8 cellular contexts compared by ENCODE assay signal in the genomic region with DNA sequence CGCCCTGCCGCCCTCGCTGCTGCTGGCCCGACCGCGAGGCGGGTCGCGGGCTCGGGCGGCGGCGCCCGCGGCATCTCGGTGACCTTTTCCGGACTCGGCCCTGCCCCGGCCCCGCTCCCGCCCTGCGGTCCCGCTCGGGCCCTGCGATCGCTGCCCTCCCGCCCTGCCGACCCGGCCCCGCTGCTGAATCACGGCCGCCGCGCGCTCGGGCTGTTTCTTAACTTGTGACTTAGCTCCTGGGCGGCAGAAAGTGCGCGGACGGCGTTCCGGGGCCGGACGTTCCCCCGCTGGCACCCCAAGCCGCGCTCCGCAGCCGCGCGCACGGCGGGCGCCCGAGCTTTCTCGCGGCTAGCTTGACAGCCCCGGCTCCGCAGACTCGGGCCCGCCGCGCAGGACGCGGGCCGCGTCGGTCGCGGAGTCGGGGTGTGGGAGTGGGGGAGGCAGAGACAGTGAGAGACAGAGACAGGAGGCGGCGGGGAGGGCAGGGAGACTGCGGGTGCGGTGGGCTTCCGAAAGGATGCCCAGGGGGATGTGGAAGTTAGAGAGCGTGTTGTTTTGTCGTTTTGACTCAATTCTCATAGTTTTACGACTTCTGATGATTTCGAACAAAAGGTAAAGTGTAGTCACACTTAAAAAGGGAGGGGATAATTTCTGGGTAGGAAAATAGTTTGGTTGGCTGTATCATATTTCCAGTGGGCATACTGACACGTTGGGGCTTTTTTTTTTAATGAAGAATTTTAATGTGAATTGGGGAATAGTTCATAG. TPM values are rescaled to one million over a fixed set of nuclear protein-coding genes. Genes with fewer than 3 reads are reported as not detected.
DNase-seq lines count a peak whose midpoint lies in the region; ATAC-seq, FAIRE-seq and TF ChIP-seq lines count a peak whose summit lies in the region.

No MANE protein-coding gene starts in this region.

- ATAC-seq in GM18907 (IDR thresholded peaks at IDR 0.05; ENCODE audit: unreplicated experiment), result peak; percentile 26
- ATAC-seq in HG03159 (IDR thresholded peaks at IDR 0.05; ENCODE audit: unreplicated experiment), result peak; percentile 21
- peak; percentile 10 for ATAC-seq in GM12878

- no peak overlapping the region for H2AFZ ChIP-seq in GM12878 (ENCODE audit: control insufficient read depth, low read depth, low read length)

- H3K27ac ChIP-seq in GM12878 (ENCODE audit: control insufficient read depth, insufficient read depth), result peak overlapping the region; percentile 70

- H3K4me1 ChIP-seq in GM12878 (ENCODE audit: control insufficient read depth, insufficient read depth, low read length), result peaks cover 21% of the 10 kb centered on the region

- TF ChIP-seq RAD21 in GM12878 (IDR thresholded peaks at IDR 0.05; ENCODE audit: insufficient read depth, low read depth, low read length), result no peak

- H3K27me3 ChIP-seq in GM12878 (replicated peaks in 1 of 2; ENCODE audit: control insufficient read depth in 2 of 2, insufficient read depth in 2 of 2, low read length in 1 of 2), result no peaks in the 10 kb centered on the region

- H3K9ac ChIP-seq in GM12878 (ENCODE audit: control insufficient read depth, insufficient read depth, low read length), result peak overlapping the region; percentile 83

- POLR2A ChIA-PET in GM12878 (lab: Charles Lee), result interaction anchor here (0.6 to 2.3 kb wide), 12 partner anchors 7 to 138 kb away, joined by 3 to 12 read pairs (median 6); no protein-coding TSS in a partner anchor

- H3K9me3 ChIP-seq in GM12878 (replicated peaks; ENCODE audit: control insufficient read depth, insufficient read depth, low read length), result no peaks in the 10 kb centered on the region

- no peak for TF ChIP-seq CTCF in GM12878 (IDR thresholded peaks at IDR 0.05 in 2 of 3, conservative IDR thresholded peaks at IDR 0.05 in 1 of 3; ENCODE audit: control insufficient read depth in 2 of 3, extremely low read depth in 1 of 3, insufficient read depth in 1 of 3, low read depth in 3 of 3, low read length in 3 of 3)

- H3K79me2 ChIP-seq in GM12878 (ENCODE audit: control insufficient read depth, insufficient read depth, low read length), result peaks cover 60% of the 10 kb centered on the region

- SMC1A ChIA-PET in GM12878 (lab: Charles Lee; ENCODE audit: uncharacterized antibody, unreplicated experiment), result interaction anchor here (0.7 to 1.6 kb wide), 7 partner anchors 9 to 84 kb away, joined by 3 to 10 read pairs (median 3); no protein-coding TSS in a partner anchor

- BruUV-seq in GM12878 (replicated peaks; lab: Mats Ljungman, UMichigan), result no TSS peak

- FAIRE-seq in GM12878 (lab: Jason Lieb, UNC), result no peak

- intact Hi-C loops in GM12878 (cut with micrococcal nuclease; ENCODE audit: unreplicated experiment), result loop anchor here (2.0 to 5.0 kb wide), 2 partner anchors 19 to 47 kb away; partner anchors contain the start of gene PRDM2

- RAD21 ChIA-PET in GM12878 (lab: Charles Lee; ENCODE audit: unreplicated experiment), result interaction anchor here (0.7 to 3.4 kb wide), 13 partner anchors 10 to 82 kb away, joined by 3 to 28 read pairs (median 3); no protein-coding TSS in a partner anchor

- peak overlapping the region; percentile 39 for H3K4me2 ChIP-seq in GM12878 (ENCODE audit: control insufficient read depth, insufficient read depth)

- peak; percentile 51 for DNase-seq in ACHN
- DNase-seq in SK-MEL-5 (ENCODE audit: low read depth, low spot score), result peak; percentile 24
- DNase-seq in GM12878 (ENCODE audit: low read depth, low spot score), result no peak
- DNase-seq in iris pigment epithelial cell (ENCODE audit: low read depth), result peak; percentile 54
- DNase-seq in stimulated activated CD4-positive, alpha-beta T cell treated with anti-CD3 and anti-CD28 coated beads, Interleukin-1b, Interleukin-23, amount 100 ng/mL, for 24 hours (ENCODE audit: low read depth in 4 of 4, low spot score in 1 of 4), result peak; percentile 13 to 28 (median 20)
- no peak for DNase-seq in amniotic stem cell (lab: John Stamatoyannopoulos, UW)

- in situ Hi-C loops in ACHN (cut with HindIII; ENCODE audit: low pct_ligation_motif_present, low pct_unique_long_range_greater_than_20kb, low sequenced_read_pairs) (no loop called here), SK-MEL-5 (cut with HindIII; ENCODE audit: low pct_unique_long_range_greater_than_20kb, low sequenced_read_pairs) (no loop called here), GM12878 (cut with MboI) (loop anchor here (25.0 kb wide), 1 partner anchor 1587 kb away; the partner anchor contains the start of gene TNFRSF1B)

- WGBS in GM12878 (ENCODE audit: insufficient coverage, insufficient replicate concordance, low lambda C conversion rate, missing lambda C conversion rate), result 1% methylated on average over 50 of the region's 81 CpGs

- CTCF ChIA-PET in GM12878 (lab: Yijun Ruan, JAX), result interaction anchor here (0.9 to 1.1 kb wide), 4 partner anchors 8 to 24 kb away, joined by 3 to 6 read pairs (median 4); no protein-coding TSS in a partner anchor

- TF ChIP-seq EP300 in GM12878 (IDR thresholded peaks at IDR 0.05; ENCODE audit: borderline replicate concordance in 1 of 2, control insufficient read depth in 1 of 2, low read depth in 2 of 2, low read length in 2 of 2), result no peak

- H3K36me3 ChIP-seq in GM12878 (ENCODE audit: control insufficient read depth in 2 of 2, insufficient read depth in 2 of 2, low read length in 1 of 2), result peaks cover 4 to 13% of the 10 kb centered on the region in 2 experiments

- H3K4me3 ChIP-seq in GM12878, result peak overlapping the region; percentile 84

- TF ChIP-seq POLR2A in GM12878 (IDR thresholded peaks at IDR 0.05; ENCODE audit: low read depth, low read length), result no peak; the same call in none of the 2 replicates

- H4K20me1 ChIP-seq in GM12878 (ENCODE audit: control insufficient read depth, insufficient read depth), result peaks cover 3% of the 10 kb centered on the region; the same call in 1 of the 2 replicates

TF ChIP-seq in GM12878, 131 proteins besides CTCF, POLR2A, EP300 and RAD21 (continues in another document):
- no peak for TF ChIP-seq KAT2A (conservative IDR thresholded peaks at IDR 0.05; ENCODE audit: control insufficient read depth, low read depth, low read length)
- TF ChIP-seq ZNF217 (IDR thresholded peaks at IDR 0.05), result no peak
- TF ChIP-seq ETV6 (conservative IDR thresholded peaks at IDR 0.05 in 1 of 2, IDR thresholded peaks at IDR 0.05 in 1 of 2; ENCODE audit: borderline replicate concordance in 1 of 2, low read depth in 1 of 2), result no peak
- no peak for TF ChIP-seq ZZZ3 (IDR thresholded peaks at IDR 0.05; ENCODE audit: control insufficient read depth, insufficient read length, low read depth)
- TF ChIP-seq, protein P1, sequence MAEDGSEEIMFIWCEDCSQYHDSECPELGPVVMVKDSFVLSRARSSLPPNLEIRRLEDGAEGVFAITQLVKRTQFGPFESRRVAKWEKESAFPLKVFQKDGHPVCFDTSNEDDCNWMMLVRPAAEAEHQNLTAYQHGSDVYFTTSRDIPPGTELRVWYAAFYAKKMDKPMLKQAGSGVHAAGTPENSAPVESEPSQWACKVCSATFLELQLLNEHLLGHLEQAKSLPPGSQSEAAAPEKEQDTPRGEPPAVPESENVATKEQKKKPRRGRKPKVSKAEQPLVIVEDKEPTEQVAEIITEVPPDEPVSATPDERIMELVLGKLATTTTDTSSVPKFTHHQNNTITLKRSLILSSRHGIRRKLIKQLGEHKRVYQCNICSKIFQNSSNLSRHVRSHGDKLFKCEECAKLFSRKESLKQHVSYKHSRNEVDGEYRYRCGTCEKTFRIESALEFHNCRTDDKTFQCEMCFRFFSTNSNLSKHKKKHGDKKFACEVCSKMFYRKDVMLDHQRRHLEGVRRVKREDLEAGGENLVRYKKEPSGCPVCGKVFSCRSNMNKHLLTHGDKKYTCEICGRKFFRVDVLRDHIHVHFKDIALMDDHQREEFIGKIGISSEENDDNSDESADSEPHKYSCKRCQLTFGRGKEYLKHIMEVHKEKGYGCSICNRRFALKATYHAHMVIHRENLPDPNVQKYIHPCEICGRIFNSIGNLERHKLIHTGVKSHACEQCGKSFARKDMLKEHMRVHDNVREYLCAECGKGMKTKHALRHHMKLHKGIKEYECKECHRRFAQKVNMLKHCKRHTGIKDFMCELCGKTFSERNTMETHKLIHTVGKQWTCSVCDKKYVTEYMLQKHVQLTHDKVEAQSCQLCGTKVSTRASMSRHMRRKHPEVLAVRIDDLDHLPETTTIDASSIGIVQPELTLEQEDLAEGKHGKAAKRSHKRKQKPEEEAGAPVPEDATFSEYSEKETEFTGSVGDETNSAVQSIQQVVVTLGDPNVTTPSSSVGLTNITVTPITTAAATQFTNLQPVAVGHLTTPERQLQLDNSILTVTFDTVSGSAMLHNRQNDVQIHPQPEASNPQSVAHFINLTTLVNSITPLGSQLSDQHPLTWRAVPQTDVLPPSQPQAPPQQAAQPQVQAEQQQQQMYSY (CRISPR knock-in tag; IDR thresholded peaks at IDR 0.05), result no peak
- TF ChIP-seq RAD51 (IDR thresholded peaks at IDR 0.05), result no peak
- peak; percentile 69 for TF ChIP-seq LARP7 (IDR thresholded peaks at IDR 0.05)

RNA-seq across cellular contexts. Expression of gene PRDM2, which starts 49.7 kb away (rescaled TPM):
- 4.5 and 8.3 TPM in 2 replicates for total RNA-seq in SK-MEL-5 (2014; rRNA removed; shearing (Covaris generic))
- 16.3 and 18.2 TPM in 2 replicates for polyA plus RNA-seq in SK-MEL-5 (2015; cell fraction: cytosol; rRNA removed)
- polyA plus RNA-seq in SK-MEL-5 (2015; cell fraction: nucleus; rRNA removed), result 19.1 and 29.1 TPM in 2 replicates
- total RNA-seq in GM12878 (2013; cell fraction: nucleolus; rRNA removed), result 168 and 185 TPM in 2 replicates
- 13.1 and 14.2 TPM in 2 replicates for total RNA-seq in GM12878 (2014; rRNA removed)
- total RNA-seq in GM12878 (2014; rRNA removed; fragmentation: Illumina TruSeq; extraction: Trizol), result 21.7 and 24.3 TPM in 2 replicates
- total RNA-seq in GM12878 (2021), result 45.1 and 56.5 TPM in 2 replicates
- polyA plus RNA-seq in GM12878 (2011; ENCODE audit: low read depth), result 22.8 TPM
- 26.1 and 26.3 TPM in 2 replicates for polyA plus RNA-seq in GM12878 (2011; rRNA removed)
- polyA plus RNA-seq in GM12878 (2011; cell fraction: cytosol; rRNA removed), result 15.5 and 17.1 TPM in 2 replicates
- 30.2 and 33.6 TPM in 2 replicates for polyA plus RNA-seq in GM12878 (2011; cell fraction: nucleus; rRNA removed)
- 29.8 and 30.5 TPM in 2 replicates for polyA plus RNA-seq in GM12878 (2012)
- polyA plus RNA-seq in GM12878 (2014; fragmentation: Illumina TruSeq; extraction: Trizol), result 36.1 and 40.1 TPM in 2 replicates
- polyA plus RNA-seq in GM12878 (2014; fragmentation: Nextera tagmentation; extraction: Ambion mirVana), result 1 to 10 TPM; 8.4 to 8.6 TPM
- polyA plus RNA-seq in GM12878 (2014; rRNA removed), result 25.8 and 30.8 TPM in 2 replicates
- polyA plus RNA-seq in GM12878 (2016; fragmentation: Nextera tagmentation; extraction: Ambion mirVana), result 10 to 100 TPM; 19.0 to 25.2 TPM
- 30.3 and 31.2 TPM in 2 replicates for polyA minus RNA-seq in GM12878 (2011; rRNA and poly(A)+ RNA removed)
- 18.5 and 19.5 TPM in 2 replicates for polyA minus RNA-seq in GM12878 (2011; cell fraction: cytosol; rRNA and poly(A)+ RNA removed)
- 22.7 and 56.5 TPM in 2 replicates for polyA minus RNA-seq in GM12878 (2011; cell fraction: nucleus; rRNA and poly(A)+ RNA removed)

Comparison
In these comparisons a context has a peak if more than half of its experiments do, and no peak if none do; other contexts are left out.
1. DNase-seq: peak in ACHN (single experiment), SK-MEL-5 (single experiment), iris pigment epithelial cell (single experiment) and stimulated activated CD4-positive, alpha-beta T cell treated with anti-CD3 and anti-CD28 coated beads, Interleukin-1b, Interleukin-23, amount 100 ng/mL, for 24 hours (4 of 4); none in GM12878 (single experiment) and amniotic stem cell (single experiment).
2. Peak in every context shown above with its lines, with median percentiles within 50 percentile points of each other: ATAC-seq.